Comparison of ENCODE assay signal across 19 cellular contexts in the genomic region with DNA sequence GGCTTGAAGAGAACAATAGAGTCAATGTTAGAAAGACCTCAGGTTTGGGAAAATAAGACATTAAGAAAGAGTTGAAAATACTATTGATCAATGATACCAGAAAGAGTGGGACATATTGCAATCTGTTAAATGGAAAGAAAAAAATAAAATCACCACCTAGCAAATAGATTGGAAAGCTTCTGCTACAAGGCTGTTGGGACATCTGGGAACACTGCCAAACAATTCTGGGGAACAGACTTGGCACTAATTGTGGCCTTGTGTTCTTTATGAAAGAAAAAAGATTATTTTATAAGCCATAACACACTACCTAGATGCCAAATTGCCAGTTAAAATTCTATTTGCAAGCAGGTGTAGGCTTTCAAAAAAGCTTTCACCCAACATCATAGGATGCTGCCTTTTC.
A peak's percentile ranks its signal among the peaks of the same experiment; 100 is the strongest.
DNase-seq lines count a peak whose midpoint lies in the region; ATAC-seq and TF ChIP-seq lines count a peak whose summit lies in the region.
"Had no signal": no experiment of that assay in that cellular context is flagged by ENCODE, and none has a peak within 500 bp of the region (broad histone marks: within the 10 kb centered on the region; RNA-seq: fewer than 3 reads in every experiment).

No MANE protein-coding gene starts in this region.

- intact Hi-C loops in testis (cut with DNase I; ENCODE audit: low total_unique reads): no loop called here

- peaks cover 2 to 33% (median 5%) of the 10 kb centered on the region in 5 experiments for H3K9me3 Mint-ChIP-seq in brain
- H3K9me3 Mint-ChIP-seq: endodermal cell had no signal

- H3K36me3 Mint-ChIP-seq in brain: no peaks in the 10 kb centered on the region

- no peak for ATAC-seq in GM19397 (IDR thresholded peaks at IDR 0.05; ENCODE audit: unreplicated experiment)
- ATAC-seq: left ventricle myocardium superior had no signal

- H3K36me3 ChIP-seq in testis (ENCODE audit: low read depth, missing control alignments): no peaks in the 10 kb centered on the region
- H3K36me3 ChIP-seq: neutrophil, vagina had no signal

- peak overlapping the region in 4 of 5 experiments; percentile 31 to 90 (median 66) for H3K27ac Mint-ChIP-seq in brain
- H3K27ac Mint-ChIP-seq: endodermal cell; T-helper 1 cell treated with Interleukin-12 subunit alpha and Interleukin-12 subunit beta and Interleukin-4 antibody, amounts not matched to agents 30 μg/mL and 1 μg/mL, for 36 hours had no signal

- no peak overlapping the region for H3K4me3 ChIP-seq in testis
- H3K4me3 ChIP-seq: vagina had no signal

- DNase-seq in NCI-H748 (lab: John Stamatoyannopoulos, UW; ENCODE audit: unreplicated experiment): peak; percentile 31
- DNase-seq in NCI-H748 treated with DMSO at 0.1 percent for 48 hours (lab: John Stamatoyannopoulos, UW): no peak
- DNase-seq in NCI-H2081 treated with DMSO at 0.1 percent for 48 hours (lab: John Stamatoyannopoulos, UW): peak; percentile 70
- DNase-seq in testis: peak; percentile 61
- no peak for DNase-seq in NCI-H524 treated with DMSO at 0.1 percent for 48 hours (lab: John Stamatoyannopoulos, UW)
- no peak for DNase-seq in anterior cingulate cortex (lab: John Stamatoyannopoulos, UW)
- DNase-seq: ACHN; activated CD4-positive, alpha-beta T cell treated with anti-CD3 and anti-CD28 coated beads, Interleukin-2, amount 50 U/mL, for 1 hour; activated effector memory CD4-positive, alpha-beta T cell treated with anti-CD3 and anti-CD28 coated beads, Interleukin-2, amount 50 U/mL, for 16 hours; endodermal cell; IMR-90; left ventricle myocardium superior; Right ventricle myocardium superior had no signal

- H3K4me3 Mint-ChIP-seq in brain: peak overlapping the region in 1 of 5 experiments; percentile 36
- H3K4me3 Mint-ChIP-seq: endodermal cell; T-helper 1 cell treated with Interleukin-12 subunit alpha and Interleukin-12 subunit beta and Interleukin-4 antibody, amounts not matched to agents 30 μg/mL and 1 μg/mL, for 36 hours had no signal

- peaks cover 6% of the 10 kb centered on the region for H3K4me1 ChIP-seq in testis
- H3K4me1 ChIP-seq: vagina had no signal

- peaks cover 48% of the 10 kb centered on the region for H3K4me1 Mint-ChIP-seq in brain

- peaks cover 10% of the 10 kb centered on the region for H3K27me3 Mint-ChIP-seq in brain

- no peaks in the 10 kb centered on the region for H3K9me3 ChIP-seq in testis
- H3K9me3 ChIP-seq: neutrophil, vagina had no signal

- TF ChIP-seq POLR2A in testis (IDR thresholded peaks at IDR 0.05): no peak

- no peaks in the 10 kb centered on the region for H3K27me3 ChIP-seq in testis
- H3K27me3 ChIP-seq: vagina had no signal

- TF ChIP-seq CTCF in brain (conservative IDR thresholded peaks at IDR 0.05) (no peak), testis (IDR thresholded peaks at IDR 0.05) (no peak)

- no peak overlapping the region for H3K27ac ChIP-seq in testis
- H3K27ac ChIP-seq: HL-60, neutrophil, vagina had no signal

Comparison
In these comparisons a context has a peak if more than half of its experiments do, and no peak if none do; other contexts are left out.
1. DNase-seq: peak in NCI-H748 (single experiment), NCI-H2081 treated with DMSO at 0.1 percent for 48 hours (single experiment) and testis (single experiment); none in NCI-H748 treated with DMSO at 0.1 percent for 48 hours (single experiment), NCI-H524 treated with DMSO at 0.1 percent for 48 hours (single experiment) and anterior cingulate cortex (0 of 58).